In genomic region chr20:63080811-63081210, GRCh38 we compare ENCODE assay signal across 28 cellular contexts.
"Had no signal": no experiment of that assay in that cellular context is flagged by ENCODE, and none has a peak within 500 bp of the region (broad histone marks: within the 10 kb centered on the region; RNA-seq: fewer than 3 reads in every experiment).

No MANE protein-coding gene starts in this region.

- H3K27ac ChIP-seq: left lung, lower lobe of right lung, neutrophil, ovary, prostate gland, transverse colon, upper lobe of left lung, vagina had no signal

- ATAC-seq: left colon; left lung; lower lobe of right lung; naive thymus-derived CD8-positive, alpha-beta T cell; right cardiac atrium; stimulated activated memory B cell treated with anti-CD40 and anti-IgM and Interleukin-4, amounts not matched to agents 10 μg/mL and 1 μg/mL and 100 μg/mL, for 72 hours; stimulated activated naive CD8-positive, alpha-beta T cell treated with anti-CD3 and anti-CD28 coated beads, Interleukin-15, amount 100 ng/mL, for 72 hours had no signal

- H3K27me3 ChIP-seq: ovary, upper lobe of left lung, vagina had no signal

- H3K36me3 ChIP-seq: left lung, lower lobe of right lung, neutrophil, ovary, prostate gland, transverse colon, upper lobe of left lung, vagina had no signal

- H3K4me3 Mint-ChIP-seq: immature natural killer cell; naive thymus-derived CD8-positive, alpha-beta T cell; nephron; neural crest cell; stimulated activated memory B cell treated with anti-CD40 and anti-IgM and Interleukin-4, amounts not matched to agents 10 μg/mL and 1 μg/mL and 100 μg/mL, for 72 hours; stimulated activated naive CD8-positive, alpha-beta T cell treated with anti-CD3 and anti-CD28 coated beads, Interleukin-15, amount 100 ng/mL, for 72 hours had no signal

- H3K4me3 ChIP-seq: left lung, lower lobe of right lung, ovary, prostate gland, smooth muscle cell, transverse colon, upper lobe of left lung, vagina had no signal

- H3K9me3 ChIP-seq: neutrophil, prostate gland, vagina had no signal

- H3K27ac Mint-ChIP-seq: immature natural killer cell; naive thymus-derived CD8-positive, alpha-beta T cell; nephron; stimulated activated memory B cell treated with anti-CD40 and anti-IgM and Interleukin-4, amounts not matched to agents 10 μg/mL and 1 μg/mL and 100 μg/mL, for 72 hours; stimulated activated naive CD8-positive, alpha-beta T cell treated with anti-CD3 and anti-CD28 coated beads, Interleukin-15, amount 100 ng/mL, for 72 hours had no signal

- H3K4me1 ChIP-seq: left lung, lower lobe of right lung, prostate gland, transverse colon, upper lobe of left lung, vagina had no signal

- H3K4me1 Mint-ChIP-seq: immature natural killer cell; naive thymus-derived CD8-positive, alpha-beta T cell; nephron; neural crest cell; stimulated activated memory B cell treated with anti-CD40 and anti-IgM and Interleukin-4, amounts not matched to agents 10 μg/mL and 1 μg/mL and 100 μg/mL, for 72 hours; stimulated activated naive CD8-positive, alpha-beta T cell treated with anti-CD3 and anti-CD28 coated beads, Interleukin-15, amount 100 ng/mL, for 72 hours had no signal

- DNase-seq: hypothalamus; immature natural killer cell; mammary epithelial cell; mesenchymal stem cell; occipital lobe; retina; stimulated activated CD4-positive, alpha-beta T cell treated with anti-CD3 and anti-CD28 coated beads, Interleukin-1b, Interleukin-23, amount 100 ng/mL, for 48 hours; stimulated activated CD4-positive, alpha-beta T cell treated with anti-CD3 and anti-CD28 coated beads, Interleukin-2, amount 100 ng/mL, for 48 hours; stimulated activated CD4-positive, alpha-beta T cell treated with anti-CD3 and anti-CD28 coated beads, Interleukin-4, amount 100 ng/mL, for 4 hours; stimulated activated CD8-positive, alpha-beta memory T cell treated with anti-CD3 and anti-CD28 coated beads, Interleukin-4, amount 100 ng/mL, for 48 hours; stimulated activated naive CD4-positive, alpha-beta T cell treated with Interleukin-2 at 50 U/mL for 16 hours; stimulated activated naive CD8-positive, alpha-beta T cell treated with anti-CD3 and anti-CD28 coated beads, Interleukin-15, amount 100 ng/mL, for 72 hours; substantia nigra; transverse colon had no signal

- H3K36me3 Mint-ChIP-seq: stimulated activated memory B cell treated with anti-CD40 and anti-IgM and Interleukin-4, amounts not matched to agents 10 μg/mL and 1 μg/mL and 100 μg/mL, for 72 hours had no signal
